ENCODE assay signal across 11 cellular contexts in the genomic region with DNA sequence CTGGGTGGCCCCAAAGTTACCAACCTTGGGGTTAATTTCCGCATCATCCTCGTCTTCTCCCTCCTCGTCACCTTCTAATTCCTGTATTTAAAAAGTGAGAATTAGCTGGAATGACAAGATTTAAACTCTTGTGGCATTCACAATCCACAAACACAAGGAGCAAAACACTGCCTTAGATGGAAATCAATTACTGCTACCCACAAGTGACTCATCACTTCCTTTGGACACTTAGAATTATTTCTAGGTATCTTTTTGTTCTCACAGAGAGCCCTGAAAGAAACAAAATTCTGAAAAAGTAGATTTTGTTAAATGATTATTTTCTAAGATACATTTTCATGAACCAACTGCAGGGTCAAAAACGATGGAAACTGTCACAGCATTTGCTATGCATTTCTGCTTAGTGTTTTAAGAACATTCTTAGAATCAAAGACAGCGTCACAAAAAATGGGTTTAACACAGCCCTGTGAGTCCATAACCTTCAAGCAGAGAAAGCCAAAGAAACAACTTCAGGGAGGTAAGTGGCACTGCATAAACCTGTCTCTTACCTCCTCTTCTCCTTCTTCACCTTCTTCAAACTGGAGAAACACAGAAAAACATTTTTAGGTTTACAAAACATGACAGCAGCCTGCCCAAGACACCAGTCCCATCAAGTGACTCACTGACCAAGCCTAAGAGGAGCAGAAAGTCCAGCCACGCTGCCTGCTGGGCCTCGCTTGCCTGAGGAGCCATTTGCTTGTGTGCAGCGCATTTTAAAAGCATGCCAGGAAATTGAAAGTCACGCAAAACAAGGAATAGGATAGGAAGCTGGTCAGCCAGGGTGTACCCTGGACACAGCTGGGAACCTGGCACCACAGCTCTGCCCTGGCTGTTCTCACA. TPM values are rescaled to one million over a fixed set of nuclear protein-coding genes. Genes with fewer than 3 reads are reported as not detected.
DNase-seq lines count a peak whose midpoint lies in the region; ATAC-seq, FAIRE-seq and TF ChIP-seq lines count a peak whose summit lies in the region.
"Had no signal": no experiment of that assay in that cellular context is flagged by ENCODE, and none has a peak within 500 bp of the region (broad histone marks: within the 10 kb centered on the region; RNA-seq: fewer than 3 reads in every experiment).

No MANE protein-coding gene starts in this region.

- ATAC-seq in HG03025 (IDR thresholded peaks at IDR 0.05; ENCODE audit: low FRiP score, unreplicated experiment), result no peak
- ATAC-seq in GM21423 (IDR thresholded peaks at IDR 0.05; ENCODE audit: unreplicated experiment), result no peak

- FAIRE-seq in RCC 7860 (lab: Jason Lieb, UNC), result no peak

- H3K36me3 ChIP-seq in sigmoid colon, result peaks cover 15 to 95% (median 68%) of the 10 kb centered on the region in 4 donors

- DNase-seq in GM03348 (ENCODE audit: low spot score) (peak; percentile 71), RCC 7860 (ENCODE audit: low spot score) (peak; percentile 23), cardiac fibroblast (ENCODE audit: low read depth in 2 of 2) (peak; percentile 34 to 71), nephron progenitor cell (no peak), sigmoid colon (no peak)
- DNase-seq: Karpas-422 had no signal

- 80 to 81% methylated on average over 9 of the region's 9 CpGs for WGBS in sigmoid colon, 2 donors

- no peak for TF ChIP-seq POLR2A in sigmoid colon (IDR thresholded peaks at IDR 0.05)

- H3K4me3 ChIP-seq in cardiac fibroblast (replicated peaks in 1 of 2; ENCODE audit: low read depth in 2 of 2, low read length in 2 of 2), result no peak overlapping the region
- H3K4me3 ChIP-seq in sigmoid colon, result no peak overlapping the region

- no peaks in the 10 kb centered on the region for H3K9me3 Mint-ChIP-seq in nephron progenitor cell
- H3K9me3 Mint-ChIP-seq: brain had no signal

- H3K4me3 Mint-ChIP-seq in nephron progenitor cell, result no peak overlapping the region
- H3K4me3 Mint-ChIP-seq: brain had no signal

- H3K27me3 ChIP-seq in sigmoid colon, result no peaks in the 10 kb centered on the region

- peak overlapping the region; percentile 86 for H3K27ac Mint-ChIP-seq in nephron progenitor cell

- no peak for TF ChIP-seq CTCF in cardiac fibroblast (IDR thresholded peaks at IDR 0.05; ENCODE audit: low read depth, low read length)
- no peak for TF ChIP-seq CTCF in nephron progenitor cell (IDR thresholded peaks at IDR 0.05)
- no peak for TF ChIP-seq CTCF in sigmoid colon (IDR thresholded peaks at IDR 0.05)

- H3K9me3 ChIP-seq in sigmoid colon, result no peaks in the 10 kb centered on the region

- peaks cover 0 to 21% (median under 1%) of the 10 kb centered on the region in 4 donors for H3K4me1 ChIP-seq in sigmoid colon

- H3K27me3 Mint-ChIP-seq in nephron progenitor cell (ENCODE audit: low read depth, poor library complexity), result no peaks in the 10 kb centered on the region
- H3K27me3 Mint-ChIP-seq: brain had no signal

- TF ChIP-seq EP300 in sigmoid colon (IDR thresholded peaks at IDR 0.05), result no peak

- peaks cover 84% of the 10 kb centered on the region for H3K36me3 Mint-ChIP-seq in nephron progenitor cell (ENCODE audit: low read depth)

- peak overlapping the region in 1 of 4 donors; percentile 9 for H3K27ac ChIP-seq in sigmoid colon
- H3K27ac ChIP-seq: VCaP had no signal

- peaks cover 23% of the 10 kb centered on the region for H3K4me1 Mint-ChIP-seq in nephron progenitor cell

- intact Hi-C loops in sigmoid colon (cut with DNase I), result no loop called here

RNA-seq across cellular contexts. Expression of a gene that starts 22.3 kb away (rescaled TPM):
- 1 to 10 TPM in 1 of 4 donors, not detected in 3; 1.7 TPM for total RNA-seq in sigmoid colon
- 10 to 100 TPM; 33.0 to 37.9 (median 37.8) TPM for polyA plus RNA-seq in sigmoid colon
- polyA plus RNA-seq: neural cell had no signal

RNA-seq across cellular contexts. Expression of a gene that starts 40.7 kb away (rescaled TPM):
- 100 to 1,000 TPM in 2 of 4 donors, 10 to 100 TPM in 2; 88.2 to 102 (median 95.4) TPM for total RNA-seq in sigmoid colon
- 10 to 100 TPM; 55.9 to 94.8 (median 61.3) TPM for polyA plus RNA-seq in sigmoid colon

Comparison
In these comparisons a context has a peak if more than half of its experiments do, and no peak if none do; other contexts are left out.
1. DNase-seq: peak in GM03348 (single experiment), RCC 7860 (single experiment) and cardiac fibroblast (2 of 2); none in nephron progenitor cell (single experiment) and sigmoid colon (single experiment).